ENCODE assay signal across 23 cellular contexts in genomic region chr11:70189622-70190021, GRCh38.
"Had no signal": no experiment of that assay in that cellular context is flagged by ENCODE, and none has a peak within 500 bp of the region (broad histone marks: within the 10 kb centered on the region; RNA-seq: fewer than 3 reads in every experiment).

No MANE protein-coding gene starts in this region.

- H3K27me3 ChIP-seq: neural progenitor cell, ovary, right atrium auricular region, suprapubic skin, tibial artery, upper lobe of right lung, uterus had no signal

- H3K4me3 ChIP-seq: left ventricle myocardium inferior, lung, neural progenitor cell, ovary, right atrium auricular region, skin epidermis, spleen, suprapubic skin, thoracic aorta, tibial artery, upper lobe of right lung, uterus had no signal

- H3K9me3 ChIP-seq: left ventricle myocardium inferior, ovary, right atrium auricular region, spleen, suprapubic skin, thoracic aorta, tibial artery, upper lobe of right lung, uterus had no signal

- DNase-seq: head of caudate nucleus; hippocampal formation; kidney; left ventricle myocardium inferior; naive B cell; natural killer cell; nephron progenitor cell; ovary; spleen; stimulated activated CD4-positive, alpha-beta T cell treated with anti-CD3 and anti-CD28 coated beads, Interleukin-4, amount 100 ng/mL, for 24 hours; stimulated activated naive CD4-positive, alpha-beta T cell; tibial artery; trophoblast cell; upper lobe of right lung; uterus had no signal

- H3K4me2 ChIP-seq: neural progenitor cell had no signal

- H3K4me1 ChIP-seq: left ventricle myocardium inferior, neural progenitor cell, right atrium auricular region, upper lobe of right lung, uterus had no signal

- H3K9ac ChIP-seq: neural progenitor cell had no signal

- H3K36me3 ChIP-seq: left ventricle myocardium inferior, neural progenitor cell, ovary, right atrium auricular region, spleen, suprapubic skin, upper lobe of right lung, uterus had no signal

- ATAC-seq: natural killer cell; sciatic nerve; stimulated activated effector memory CD8-positive, alpha-beta T cell treated with anti-CD3 and anti-CD28 coated beads, Interleukin-12 subunit alpha, Interleukin-12 subunit beta, amount 100 ng/mL, for 72 hours; upper lobe of right lung had no signal

- H2AFZ ChIP-seq: neural progenitor cell had no signal

- H3K27ac ChIP-seq: left ventricle myocardium inferior, neural progenitor cell, ovary, right atrium auricular region, skin epidermis, spleen, suprapubic skin, thoracic aorta, tibial artery, upper lobe of right lung, uterus had no signal

- FAIRE-seq: kidney had no signal
